Comparison of ENCODE assay signal across 10 cellular contexts in the genomic region with DNA sequence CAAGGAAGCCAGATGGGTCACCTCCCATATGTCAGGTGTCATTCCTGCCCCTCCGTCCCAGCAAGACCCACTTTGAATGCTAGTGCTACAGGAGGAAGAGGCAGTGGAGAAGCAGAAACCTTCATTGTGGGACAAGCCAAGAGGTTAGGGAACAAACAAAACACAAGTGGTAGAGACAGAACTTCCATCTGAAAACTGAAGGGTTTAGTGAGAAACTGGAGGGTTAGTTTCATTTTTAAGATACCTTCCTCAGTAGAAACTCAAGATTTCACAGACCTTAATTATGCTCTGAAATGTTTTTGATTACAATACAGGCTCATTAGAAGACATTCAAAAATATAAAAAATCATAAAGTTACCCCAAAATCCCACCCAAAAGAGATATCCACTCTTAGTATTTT. TPM values are rescaled to one million over a fixed set of nuclear protein-coding genes. Genes with fewer than 3 reads are reported as not detected.
DNase-seq lines count a peak whose midpoint lies in the region; ATAC-seq and TF ChIP-seq lines count a peak whose summit lies in the region.
"Had no signal": no experiment of that assay in that cellular context is flagged by ENCODE, and none has a peak within 500 bp of the region (broad histone marks: within the 10 kb centered on the region; RNA-seq: fewer than 3 reads in every experiment).

No MANE protein-coding gene starts in this region.

- no peak for TF ChIP-seq POLR2A in stomach (IDR thresholded peaks at IDR 0.05)

- CTCF ChIA-PET in activated CD4-positive, alpha-beta T cell treated with anti-CD3 and anti-CD28 coated beads for 36 hours (lab: Charles Lee): interaction anchor here (0.6 to 1.7 kb wide), 5 partner anchors 8 to 786 kb away, joined by 3 to 8 read pairs (median 3); no protein-coding TSS in a partner anchor

- H3K4me3 ChIP-seq in stomach: no peak overlapping the region

- peaks cover 0 to 33% (median 22%) of the 10 kb centered on the region in 4 donors for H3K4me1 ChIP-seq in stomach

- 50 to 75% (median 69%) methylated on average over 1 of the region's 1 CpG for WGBS in stomach, 5 donors

- no peaks in the 10 kb centered on the region for H3K27me3 Mint-ChIP-seq in activated CD4-positive, alpha-beta T cell treated with anti-CD3 and anti-CD28 coated beads for 36 hours
- no peaks in the 10 kb centered on the region for H3K27me3 Mint-ChIP-seq in immature natural killer cell (ENCODE audit: low read depth in 3 of 3)

- TF ChIP-seq CTCF in VCaP (conservative IDR thresholded peaks at IDR 0.05): no peak
- TF ChIP-seq CTCF in stomach (IDR thresholded peaks at IDR 0.05): no peak

- intact Hi-C loops in activated CD4-positive, alpha-beta T cell treated with anti-CD3 and anti-CD28 coated beads for 36 hours (cut with DNase I, micrococcal nuclease): no loop called here
- intact Hi-C loops in stomach (cut with DNase I; ENCODE audit: low total_unique reads): no loop called here

- no peaks in the 10 kb centered on the region for H3K27me3 ChIP-seq in stomach

- H3K4me1 Mint-ChIP-seq in activated CD4-positive, alpha-beta T cell treated with anti-CD3 and anti-CD28 coated beads for 36 hours: peaks cover 12% of the 10 kb centered on the region
- peaks cover 21 to 23% of the 10 kb centered on the region in 2 donors for H3K4me1 Mint-ChIP-seq in immature natural killer cell

- peak; percentile 33 for ATAC-seq in activated CD4-positive, alpha-beta T cell treated with anti-CD3 and anti-CD28 coated beads for 36 hours
- ATAC-seq in GM21390 (IDR thresholded peaks at IDR 0.05; ENCODE audit: unreplicated experiment) (no peak), GM19455 (IDR thresholded peaks at IDR 0.05; ENCODE audit: unreplicated experiment) (no peak)

- peak overlapping the region; percentile 62 for H3K27ac Mint-ChIP-seq in activated CD4-positive, alpha-beta T cell treated with anti-CD3 and anti-CD28 coated beads for 36 hours
- H3K27ac Mint-ChIP-seq in immature natural killer cell: peak overlapping the region; percentile 13 to 85 (median 76)

- no peak overlapping the region for H3K4me3 Mint-ChIP-seq in activated CD4-positive, alpha-beta T cell treated with anti-CD3 and anti-CD28 coated beads for 36 hours
- peak overlapping the region; percentile 41 to 80 (median 50) for H3K4me3 Mint-ChIP-seq in immature natural killer cell

- POLR2A ChIA-PET in activated CD4-positive, alpha-beta T cell treated with anti-CD3 and anti-CD28 coated beads for 36 hours (lab: Charles Lee): interaction anchor here (0.6 to 0.8 kb wide), 3 partner anchors 16 to 463 kb away, joined by 3 to 5 read pairs (median 3); no protein-coding TSS in a partner anchor

- H3K9me3 ChIP-seq in stomach: no peaks in the 10 kb centered on the region

- H3K27ac ChIP-seq in VCaP (peak overlapping the region; percentile 71), stomach (peak overlapping the region in 4 of 5 donors; percentile 47 to 75 (median 69))

- H3K36me3 ChIP-seq in stomach: peaks cover 0 to 22% (median 11%) of the 10 kb centered on the region in 4 donors

- H3K36me3 Mint-ChIP-seq in activated CD4-positive, alpha-beta T cell treated with anti-CD3 and anti-CD28 coated beads for 36 hours (ENCODE audit: low read depth): peaks cover 2% of the 10 kb centered on the region
- H3K36me3 Mint-ChIP-seq in immature natural killer cell: peaks cover 8 to 15% (median 11%) of the 10 kb centered on the region in 3 donors

- no peaks in the 10 kb centered on the region for H3K9me3 Mint-ChIP-seq in activated CD4-positive, alpha-beta T cell treated with anti-CD3 and anti-CD28 coated beads for 36 hours (ENCODE audit: low read depth)
- H3K9me3 Mint-ChIP-seq in immature natural killer cell: no peaks in the 10 kb centered on the region

- DNase-seq in activated CD4-positive, alpha-beta T cell treated with anti-CD3 and anti-CD28 coated beads for 36 hours: no peak
- no peak for DNase-seq in activated CD4-positive, alpha-beta T cell treated with anti-CD3 and anti-CD28 coated beads, Interleukin-2, amount 50 U/mL, for 48 hours
- DNase-seq in immature natural killer cell (no peak), stomach (no peak), retina (no peak)
- DNase-seq: activated CD4-positive, CD25-positive, alpha-beta regulatory T cell; NCI-H1930 had no signal

- no peak for TF ChIP-seq EP300 in stomach (IDR thresholded peaks at IDR 0.05)

RNA-seq across cellular contexts. Expression of a gene that starts 24.3 kb away (rescaled TPM):
- 10 to 100 TPM in 1 of 2 experiments, 1 to 10 TPM in 1; 7.4 to 12.6 TPM for total RNA-seq in activated CD4-positive, alpha-beta T cell treated with anti-CD3 and anti-CD28 coated beads for 36 hours
- 10 to 100 TPM; 13.6 to 20.9 (median 20.0) TPM for polyA plus RNA-seq in immature natural killer cell
- 10 to 100 TPM in 2 of 5 donors, 1 to 10 TPM in 3; 1.3 to 83.4 (median 9.0) TPM for total RNA-seq in stomach
- 10 to 100 TPM; 13.5 to 34.7 (median 18.5) TPM for polyA plus RNA-seq in stomach

RNA-seq across cellular contexts. Expression of a gene that starts 24.4 kb away (rescaled TPM):
- total RNA-seq in activated CD4-positive, alpha-beta T cell treated with anti-CD3 and anti-CD28 coated beads for 36 hours: 10 to 100 TPM; 12.8 to 19.0 TPM
- 1 to 10 TPM; 2.4 to 6.4 (median 3.5) TPM for polyA plus RNA-seq in immature natural killer cell
- 10 to 100 TPM in 2 of 5 donors, 1 to 10 TPM in 3; 1.2 to 31.7 (median 8.7) TPM for total RNA-seq in stomach
- 1 to 10 TPM; 1.4 to 3.5 (median 2.9) TPM for polyA plus RNA-seq in stomach
